8 cellular contexts compared by ENCODE assay signal in the genomic region with DNA sequence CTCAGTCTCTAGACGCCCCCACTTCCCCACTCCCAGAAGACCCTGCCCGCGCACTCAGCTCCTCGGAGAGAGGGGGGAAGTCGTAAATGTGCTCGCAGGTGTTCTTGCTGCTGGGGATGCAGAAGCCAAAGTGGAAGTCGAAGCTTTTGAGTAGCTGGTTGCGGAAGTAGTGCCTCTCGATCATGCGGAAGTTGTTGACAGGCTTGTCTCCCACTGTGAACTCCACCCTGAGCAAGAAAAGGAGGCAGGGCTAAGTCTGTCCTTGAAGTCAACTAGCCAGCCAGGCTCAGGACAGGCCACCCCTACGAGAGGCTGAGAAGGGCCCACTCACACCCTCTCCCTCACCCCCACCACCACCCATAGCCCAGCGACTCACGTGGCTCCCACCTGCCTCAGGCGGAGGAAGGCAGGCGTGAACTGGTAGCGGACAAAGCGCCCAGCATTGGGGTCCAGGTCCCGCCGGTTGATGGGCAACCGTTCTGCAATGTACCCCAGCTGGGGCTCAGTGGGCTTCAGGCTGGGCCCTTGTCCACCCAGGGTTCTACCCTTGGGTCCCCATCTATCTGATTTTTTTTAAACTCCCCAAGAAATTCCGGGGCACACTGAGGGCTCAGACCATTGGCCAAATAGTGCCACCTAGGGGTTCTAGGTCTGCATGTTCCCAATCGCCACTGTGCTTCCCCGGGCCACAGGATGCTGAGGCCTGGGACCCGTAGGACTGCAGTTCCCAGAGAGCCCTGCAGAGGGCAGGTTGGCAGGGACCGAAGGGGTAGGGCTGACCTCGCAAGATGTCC. TPM values are rescaled to one million over a fixed set of nuclear protein-coding genes. Genes with fewer than 3 reads are reported as not detected.
DNase-seq lines count a peak whose midpoint lies in the region; ATAC-seq and TF ChIP-seq lines count a peak whose summit lies in the region.

No MANE protein-coding gene starts in this region.

- no peak for TF ChIP-seq POLR2A in testis (IDR thresholded peaks at IDR 0.05)

- intact Hi-C loops in PC-9 (cut with micrococcal nuclease; ENCODE audit: unreplicated experiment) (loop anchor here (2.0 kb wide), 1 partner anchor 65 kb away; no protein-coding TSS in a partner anchor), testis (cut with DNase I; ENCODE audit: low total_unique reads) (no loop called here)

- no peaks in the 10 kb centered on the region for H3K9me3 Mint-ChIP-seq in nephron progenitor cell

- H3K4me3 Mint-ChIP-seq in nephron progenitor cell = peak overlapping the region; percentile 56

- peaks cover 5% of the 10 kb centered on the region; the same call in 1 of the 2 replicates for H3K79me2 ChIP-seq in PC-9 (ENCODE audit: low read depth)

- H3F3A ChIP-seq in PC-9 (ENCODE audit: insufficient read depth, low read depth) = peaks cover 2% of the 10 kb centered on the region; the same call in 1 of the 2 replicates

- H3K27me3 ChIP-seq in GM06990 (replicated peaks; ENCODE audit: control insufficient read depth, insufficient read depth, low read length) (no peaks in the 10 kb centered on the region), PC-9 (ENCODE audit: insufficient read depth, low read depth) (no peaks in the 10 kb centered on the region), testis (no peaks in the 10 kb centered on the region)

- peaks cover 8% of the 10 kb centered on the region for H3K36me3 Mint-ChIP-seq in nephron progenitor cell (ENCODE audit: low read depth)

- no peaks in the 10 kb centered on the region for H3K9me3 ChIP-seq in PC-9 (ENCODE audit: insufficient read depth, low read depth)
- no peaks in the 10 kb centered on the region for H3K9me3 ChIP-seq in testis

- peaks cover 7% of the 10 kb centered on the region; the same call in 1 of the 2 replicates for H3K4me1 ChIP-seq in PC-9 (replicated peaks; ENCODE audit: insufficient read depth)
- H3K4me1 ChIP-seq in testis = peaks cover 15% of the 10 kb centered on the region

- peaks cover 3% of the 10 kb centered on the region for H3K27me3 Mint-ChIP-seq in nephron progenitor cell (ENCODE audit: low read depth, poor library complexity)

- no TSS peak for BruUV-seq in PC-9 (replicated peaks; lab: Mats Ljungman, UMichigan)

- no peaks in the 10 kb centered on the region for H3K9me2 ChIP-seq in PC-9 (ENCODE audit: insufficient read depth)

- peak; percentile 36 for ATAC-seq in HG02759 (IDR thresholded peaks at IDR 0.05; ENCODE audit: unreplicated experiment)
- ATAC-seq in HG02763 (IDR thresholded peaks at IDR 0.05; ENCODE audit: unreplicated experiment) = no peak

- DNase-seq in GM06990 (ENCODE audit: extremely low read depth, insufficient read length) = peak; percentile 82
- peak; percentile 53 to 73 for DNase-seq in PC-9
- peak; percentile 88 for DNase-seq in activated T-cell treated with anti-CD3 and anti-CD28 coated beads, Interleukin-2, amount 50 U/mL, for 48 hours
- peak; percentile 69 for DNase-seq in fibroblast of mammary gland (ENCODE audit: low read depth)
- peak; percentile 84 for DNase-seq in nephron progenitor cell
- peak; percentile 82 for DNase-seq in testis

- no peak overlapping the region for H2AFZ ChIP-seq in PC-9

- POLR2A ChIA-PET in PC-9 (lab: Charles Lee; ENCODE audit: unreplicated experiment) = no interaction called here

- peak; percentile 98 for TF ChIP-seq CTCF in GM06990 (IDR thresholded peaks at IDR 0.05; ENCODE audit: insufficient read depth, low read length, poor library complexity, severe bottlenecking)
- TF ChIP-seq CTCF in PC-9 (conservative IDR thresholded peaks at IDR 0.05) = peak; percentile 93
- peak; percentile 88 for TF ChIP-seq CTCF in fibroblast of mammary gland (conservative IDR thresholded peaks at IDR 0.05; ENCODE audit: control insufficient read depth, insufficient read depth, low read depth, low read length)
- peak; percentile 95 for TF ChIP-seq CTCF in nephron progenitor cell (IDR thresholded peaks at IDR 0.05)
- peak; percentile 80 to 85 (median 84) for TF ChIP-seq CTCF in testis (IDR thresholded peaks at IDR 0.05)

- peaks cover 8% of the 10 kb centered on the region for H4K20me1 ChIP-seq in PC-9 (ENCODE audit: insufficient read depth)

- H3K27ac Mint-ChIP-seq in nephron progenitor cell = peak overlapping the region; percentile 64

- no peak overlapping the region for H3K4me2 ChIP-seq in PC-9

- CTCF ChIA-PET in PC-9 (lab: Charles Lee) = interaction anchor here (0.7 kb wide), 1 partner anchor 12 kb away, joined by 5 read pairs; no protein-coding TSS in a partner anchor

- 68 to 84% methylated on average over 24 to 26 of the region's 26 CpGs for WGBS in testis, 2 donors

- H3K4me3 ChIP-seq in GM06990 (replicated peaks; ENCODE audit: low read depth, low read length) (no peak overlapping the region), PC-9 (no peak overlapping the region), fibroblast of mammary gland (ENCODE audit: control insufficient read depth, low read depth, low read length) (no peak overlapping the region), testis (no peak overlapping the region)

- H3K36me3 ChIP-seq in GM06990 (ENCODE audit: control insufficient read depth, insufficient read depth, low read length) (peaks cover 17% of the 10 kb centered on the region), PC-9 (ENCODE audit: low read depth) (no peaks in the 10 kb centered on the region), testis (ENCODE audit: low read depth, missing control alignments) (no peaks in the 10 kb centered on the region)

- peaks cover 51% of the 10 kb centered on the region for H3K4me1 Mint-ChIP-seq in nephron progenitor cell

- H3K27ac ChIP-seq in PC-9 (no peak overlapping the region), testis (no peak overlapping the region)

RNA-seq across cellular contexts. Expression of a gene that starts 4.6 kb away (rescaled TPM):
- total RNA-seq in PC-9 (2021) (39.7 and 48.8 TPM in 2 replicates), testis (100 to 1,000 TPM; 175 to 180 TPM)
- 94.9 TPM for polyA plus RNA-seq in testis (ENCODE audit: insufficient read depth, low read depth, low replicate concordance)

RNA-seq across cellular contexts. Expression of a gene that starts 23.5 kb away (rescaled TPM):
- total RNA-seq in PC-9 (2021) (57.6 and 64.2 TPM in 2 replicates), testis (100 to 1,000 TPM in 1 of 2 donors, 10 to 100 TPM in 1; 92.4 to 124 TPM)
- 57.7 TPM for polyA plus RNA-seq in testis (ENCODE audit: insufficient read depth, low read depth, low replicate concordance)

RNA-seq across cellular contexts. Expression of a gene that starts 28.9 kb away (rescaled TPM):
- total RNA-seq in PC-9 (2021) (17.4 and 21.6 TPM in 2 replicates), testis (10 to 100 TPM; 30.7 to 65.8 TPM)
- 29.2 TPM for polyA plus RNA-seq in testis (ENCODE audit: insufficient read depth, low read depth, low replicate concordance)

RNA-seq across cellular contexts. Expression of a gene that starts 41.7 kb away (rescaled TPM):
- total RNA-seq in PC-9 (2021) (not detected in 2 replicates), testis (under 1 TPM; 0.24 to 0.50 TPM)
- 0.69 TPM for polyA plus RNA-seq in testis (ENCODE audit: insufficient read depth, low read depth, low replicate concordance)

RNA-seq across cellular contexts. Expression of a gene that starts 51.0 kb away (rescaled TPM):
- total RNA-seq in PC-9 (2021) = 101 and 109 TPM in 2 replicates
- 100 to 1,000 TPM in 1 of 2 donors, 10 to 100 TPM in 1; 79.4 to 116 TPM for total RNA-seq in testis
- 232 TPM for polyA plus RNA-seq in testis (ENCODE audit: insufficient read depth, low read depth, low replicate concordance)
